Comparison of ENCODE assay signal across 8 cellular contexts in genomic region chr17:59964455-59965328, GRCh38. TPM values are rescaled to one million over a fixed set of nuclear protein-coding genes. Genes with fewer than 3 reads are reported as not detected.
DNase-seq lines count a peak whose midpoint lies in the region; ATAC-seq, FAIRE-seq and TF ChIP-seq lines count a peak whose summit lies in the region.

Gene RNFT1, minus strand, starts transcription at chr17:59964740. Its CDS starts 77 bp downstream, at chr17:59964663.

- POLR2A ChIA-PET in activated CD4-positive, alpha-beta memory T cell treated with anti-CD3 and anti-CD28 coated beads for 36 hours (lab: Charles Lee), result interaction anchor here (0.6 to 1.9 kb wide), 11 partner anchors 10 to 812 kb away, joined by 3 to 10 read pairs (median 4); partner anchors contain the start of genes HEATR6, RPS6KB1, TUBD1 and USP32

- FAIRE-seq in GM19239 (lab: Jason Lieb, UNC), result peak; percentile 57

- H3K9me3 ChIP-seq in liver (ENCODE audit: control insufficient read depth in 4 of 4, low read length in 3 of 4), result no peaks in the 10 kb centered on the region

- DNase-seq in AG20443 (ENCODE audit: low spot score) (peak; percentile 98), GM19239 (ENCODE audit: insufficient read length, low spot score) (peak; percentile 72), NCI-H82 (lab: John Stamatoyannopoulos, UW) (peak; percentile 92), dermis microvascular lymphatic vessel endothelial cell (ENCODE audit: low read depth in 2 of 2) (peak; percentile 23 to 75)
- DNase-seq in activated CD4-positive, alpha-beta memory T cell treated with anti-CD3 and anti-CD28 coated beads for 36 hours, result peak; percentile 93
- DNase-seq in stimulated activated CD4-positive, alpha-beta T cell treated with anti-CD3 and anti-CD28 coated beads, Interleukin-2, amount 100 ng/mL, for 48 hours, result peak; percentile 93 to 97

- peaks cover 17% of the 10 kb centered on the region for H3K4me1 Mint-ChIP-seq in activated CD4-positive, alpha-beta memory T cell treated with anti-CD3 and anti-CD28 coated beads for 36 hours (ENCODE audit: low read depth)

- CTCF ChIA-PET in activated CD4-positive, alpha-beta memory T cell treated with anti-CD3 and anti-CD28 coated beads for 36 hours (lab: Charles Lee), result interaction anchor here (0.5 to 1.7 kb wide), 4 partner anchors 51 to 1207 kb away, joined by 3 to 6 read pairs (median 4); no protein-coding TSS in a partner anchor

- peak; percentile 7 for TF ChIP-seq CTCF in liver (IDR thresholded peaks at IDR 0.05; ENCODE audit: low read depth, low read length, missing input control)

- H3K36me3 ChIP-seq in liver (ENCODE audit: control insufficient read depth in 4 of 4, insufficient read depth in 3 of 4, low read depth in 1 of 4, low read length in 3 of 4), result peaks cover 0 to 6% (median 2%) of the 10 kb centered on the region in 4 donors

- peak within 1 kb of the TSS; percentile 75 for H3K4me3 Mint-ChIP-seq in activated CD4-positive, alpha-beta memory T cell treated with anti-CD3 and anti-CD28 coated beads for 36 hours

- H3K27me3 Mint-ChIP-seq in activated CD4-positive, alpha-beta memory T cell treated with anti-CD3 and anti-CD28 coated beads for 36 hours, result no peaks in the 10 kb centered on the region

- H3K27ac ChIP-seq in liver (ENCODE audit: low read depth in 1 of 2, low read length in 2 of 2), result peak within 1 kb of the TSS; percentile 97 to 99

- no peaks in the 10 kb centered on the region for H3K27me3 ChIP-seq in liver (ENCODE audit: control insufficient read depth in 4 of 4, insufficient read depth in 4 of 4, low read length in 3 of 4)

- 1% methylated on average over 67 of the region's 67 CpGs for WGBS in liver

- peak within 1 kb of the TSS; percentile 85 for H3K27ac Mint-ChIP-seq in activated CD4-positive, alpha-beta memory T cell treated with anti-CD3 and anti-CD28 coated beads for 36 hours

- peak; percentile 66 for ATAC-seq in HG03457 (IDR thresholded peaks at IDR 0.05; ENCODE audit: unreplicated experiment)

- peaks cover 2 to 15% (median 9%) of the 10 kb centered on the region in 4 donors for H3K4me1 ChIP-seq in liver (ENCODE audit: control insufficient read depth in 4 of 4, insufficient read depth in 4 of 4, low read length in 3 of 4)

- H3K9me3 Mint-ChIP-seq in activated CD4-positive, alpha-beta memory T cell treated with anti-CD3 and anti-CD28 coated beads for 36 hours, result no peaks in the 10 kb centered on the region

- intact Hi-C loops in activated CD4-positive, alpha-beta memory T cell treated with anti-CD3 and anti-CD28 coated beads for 36 hours (cut with micrococcal nuclease), result loop anchor here (1.0 to 5.0 kb wide), 3 partner anchors 23 to 72 kb away; partner anchors contain the start of gene TUBD1

- H3K9ac ChIP-seq in liver (ENCODE audit: low read depth in 1 of 2, low read length in 2 of 2), result peak within 1 kb of the TSS; percentile 79 to 95

- H3K36me3 Mint-ChIP-seq in activated CD4-positive, alpha-beta memory T cell treated with anti-CD3 and anti-CD28 coated beads for 36 hours, result peaks cover 7% of the 10 kb centered on the region

- TF ChIP-seq RAD21 in liver (IDR thresholded peaks at IDR 0.05), result no peak

- peak within 1 kb of the TSS; percentile 82 to 95 (median 90) for H3K4me3 ChIP-seq in liver (ENCODE audit: low read depth in 1 of 3, low read length in 3 of 3)

TF ChIP-seq in liver, 16 proteins besides CTCF, POLR2A, EP300 and RAD21:
- TF ChIP-seq SP1 (IDR thresholded peaks at IDR 0.05) (peak; percentile 92), NR2F2 (IDR thresholded peaks at IDR 0.05) (peak; percentile 61), RXRA (IDR thresholded peaks at IDR 0.05) (peak; percentile 79 to 86), GABPA (IDR thresholded peaks at IDR 0.05 in 1 of 2, conservative IDR thresholded peaks at IDR 0.05 in 1 of 2) (no peak), FOXA1 (IDR thresholded peaks at IDR 0.05) (no peak), HNF4G (IDR thresholded peaks at IDR 0.05) (no peak), EGR1 (IDR thresholded peaks at IDR 0.05; ENCODE audit: low read depth in 2 of 2) (peak in 1 of 2 donors; percentile 80), MAX (IDR thresholded peaks at IDR 0.05) (no peak), JUND (IDR thresholded peaks at IDR 0.05) (peak in 1 of 2 donors; percentile 28), YY1 (IDR thresholded peaks at IDR 0.05) (peak; percentile 9), TAF1 (conservative IDR thresholded peaks at IDR 0.05) (peak; percentile 69), ATF3 (IDR thresholded peaks at IDR 0.05) (no peak), FOXA2 (IDR thresholded peaks at IDR 0.05) (no peak), REST (IDR thresholded peaks at IDR 0.05) (peak; percentile 55), HNF4A (conservative IDR thresholded peaks at IDR 0.05) (peak; percentile 20 to 36), ZBTB33 (IDR thresholded peaks at IDR 0.05) (no peak)

RNA-seq across cellular contexts. Expression of gene RNFT1, which starts in this region (rescaled TPM):
- 10 to 100 TPM; 34.7 to 35.5 TPM for total RNA-seq in activated CD4-positive, alpha-beta memory T cell treated with anti-CD3 and anti-CD28 coated beads for 36 hours
- total RNA-seq in dermis microvascular lymphatic vessel endothelial cell, result 10.9 and 17.8 TPM in 2 replicates
- 10 to 100 TPM; 20.1 to 33.5 TPM for total RNA-seq in liver
- polyA plus RNA-seq in liver, result 10 to 100 TPM; 17.3 to 20.6 TPM

Comparison
In these comparisons a context has a peak if more than half of its experiments do, and no peak if none do; other contexts are left out.
1. Peak in every context shown above with its lines: DNase-seq, ATAC-seq, H3K4me3 ChIP-seq and H3K27ac ChIP-seq.